8 cellular contexts compared by ENCODE assay signal in genomic region chr10:71746344-71747037, GRCh38. TPM values are rescaled to one million over a fixed set of nuclear protein-coding genes. Genes with fewer than 3 reads are reported as not detected.
DNase-seq lines count a peak whose midpoint lies in the region; ATAC-seq, FAIRE-seq and TF ChIP-seq lines count a peak whose summit lies in the region.

No MANE protein-coding gene starts in this region.

- peak; percentile 88 for ATAC-seq in K562

- peak; percentile 97 for FAIRE-seq in K562 (lab: Jason Lieb, UNC)

- H3K56ac ChIP-seq in mesendoderm (ENCODE audit: low read length), result no peak overlapping the region

- DNase-seq in AG10803 (ENCODE audit: low read depth) (no peak), KG1 (lab: John Stamatoyannopoulos, UW) (peak; percentile 76), K562 (ENCODE audit: extremely low read depth in 1 of 4, low spot score in 3 of 4) (peak; percentile 88 to 95 (median 90)), mesendoderm (peak; percentile 87), NCI-H345 treated with DMSO at 0.1 percent for 48 hours (lab: John Stamatoyannopoulos, UW; ENCODE audit: unreplicated experiment) (no peak), CD1c-positive myeloid dendritic cell (ENCODE audit: extremely low spot score) (no peak), NCI-H1092 (lab: John Stamatoyannopoulos, UW) (no peak), osteoblast (ENCODE audit: insufficient read length, low spot score, missing footprints) (no peak)

- no peaks in the 10 kb centered on the region for H4K20me1 ChIP-seq in K562 (replicated peaks; ENCODE audit: control insufficient read depth, insufficient read depth, low read length)
- H4K20me1 ChIP-seq in osteoblast (ENCODE audit: insufficient read depth, low read length), result no peaks in the 10 kb centered on the region

- WGBS in K562 (ENCODE audit: insufficient coverage, low coverage, missing lambda C conversion rate), result 12% methylated on average over 13 of the region's 13 CpGs
- WGBS in mesendoderm (ENCODE audit: extremely low coverage, insufficient coverage, low lambda C conversion rate), result no CpG with 5 or more reads among the region's 13 CpGs

- no peaks in the 10 kb centered on the region for H3K9me3 ChIP-seq in K562 (replicated peaks; ENCODE audit: control insufficient read depth, insufficient read depth, low read depth, low read length)
- H3K9me3 ChIP-seq in osteoblast (ENCODE audit: low read depth, low read length), result peaks cover 6% of the 10 kb centered on the region

- H3K4me1 ChIP-seq in K562 (replicated peaks in 1 of 2; ENCODE audit: control insufficient read depth in 2 of 2, insufficient read depth in 2 of 2, low read length in 2 of 2), result peaks cover 66 to 72% of the 10 kb centered on the region in 2 experiments
- no peaks in the 10 kb centered on the region for H3K4me1 ChIP-seq in mesendoderm (ENCODE audit: control insufficient read depth, low read depth, low read length)
- no peaks in the 10 kb centered on the region for H3K4me1 ChIP-seq in osteoblast (ENCODE audit: insufficient read depth, low read length)

- H3K4me2 ChIP-seq in K562 (ENCODE audit: insufficient read depth, low read length), result peak overlapping the region; percentile 47
- H3K4me2 ChIP-seq in mesendoderm (ENCODE audit: low read length), result no peak overlapping the region
- H3K4me2 ChIP-seq in osteoblast (ENCODE audit: insufficient read depth, low read length), result no peak overlapping the region

- H3K4ac ChIP-seq in mesendoderm (ENCODE audit: low read depth, low read length), result no peak overlapping the region

- BruUV-seq in K562 (replicated peaks; lab: Mats Ljungman, UMichigan), result no TSS peak

- H3K27ac ChIP-seq in K562 (ENCODE audit: extremely low read depth, low read depth, low read length) (peak overlapping the region; percentile 64), mesendoderm (ENCODE audit: low read depth, low read length) (no peak overlapping the region), osteoblast (ENCODE audit: low read depth, low read length) (no peak overlapping the region)

- H3K36me3 ChIP-seq in K562 (ENCODE audit: control insufficient read depth, insufficient read depth, low read length) (no peaks in the 10 kb centered on the region), mesendoderm (ENCODE audit: control insufficient read depth, insufficient read depth, low read length) (no peaks in the 10 kb centered on the region), osteoblast (ENCODE audit: insufficient read depth, low read length) (no peaks in the 10 kb centered on the region)

- no peak overlapping the region for H4K5ac ChIP-seq in mesendoderm (ENCODE audit: low read length)

- no peak overlapping the region for H2AK5ac ChIP-seq in mesendoderm (ENCODE audit: low read length)

- no peak overlapping the region for H3K18ac ChIP-seq in mesendoderm (ENCODE audit: low read length)

- H2BK15ac ChIP-seq in mesendoderm (replicated peaks; ENCODE audit: low read depth), result no peak overlapping the region

- POLR2A ChIA-PET in K562 (lab: Yijun Ruan, JAX), result interaction anchor here (0.7 to 1.8 kb wide), 14 partner anchors 9 to 265 kb away, joined by 3 to 6 read pairs (median 4); no protein-coding TSS in a partner anchor

- H2AFZ ChIP-seq in K562 (ENCODE audit: low read depth, low read length) (peak overlapping the region; percentile 79), osteoblast (ENCODE audit: low read length) (no peak overlapping the region)

- TF ChIP-seq EP300 in K562 (IDR thresholded peaks at IDR 0.05; ENCODE audit: low read length), result peak; percentile 86

- in situ Hi-C loops in K562 (cut with MboI), result no loop called here

- H2BK120ac ChIP-seq in mesendoderm (ENCODE audit: low read depth, low read length), result no peak overlapping the region

- no peaks in the 10 kb centered on the region for H3K79me1 ChIP-seq in mesendoderm (ENCODE audit: low read length)

- peak; percentile 77 to 87 for TF ChIP-seq RAD21 in K562 (CRISPR knock-in tag; conservative IDR thresholded peaks at IDR 0.05 in 1 of 2, IDR thresholded peaks at IDR 0.05 in 1 of 2)

- no peak overlapping the region for H3K23ac ChIP-seq in mesendoderm (ENCODE audit: low read length)

- intact Hi-C loops in K562 (cut with micrococcal nuclease), result loop anchor here (1.0 to 5.0 kb wide), 4 partner anchors 18 to 109 kb away; no protein-coding TSS in a partner anchor

- H3K79me2 ChIP-seq in K562 (ENCODE audit: control insufficient read depth, insufficient read depth, low read length) (no peaks in the 10 kb centered on the region), mesendoderm (ENCODE audit: control insufficient read depth, insufficient read depth, low read length) (no peaks in the 10 kb centered on the region), osteoblast (ENCODE audit: insufficient read depth, low read length) (no peaks in the 10 kb centered on the region)

- H3K9ac ChIP-seq in K562 (ENCODE audit: insufficient read depth in 1 of 2, low read depth in 2 of 2, low read length in 2 of 2), result peak overlapping the region; percentile 17 to 87; a peak in 3 of 4 replicates
- H3K9ac ChIP-seq in mesendoderm (ENCODE audit: low read length), result no peak overlapping the region

- TF ChIP-seq POLR2A in K562 (conservative IDR thresholded peaks at IDR 0.05), result no peak

- CTCF ChIA-PET in K562 (lab: Yijun Ruan, JAX; ENCODE audit: low intra/inter-chr PET ratio), result interaction anchor here (1.0 kb wide), 1 partner anchor 433 kb away, joined by 3 read pairs; no protein-coding TSS in a partner anchor

- no peaks in the 10 kb centered on the region for H3K27me3 ChIP-seq in K562 (ENCODE audit: control insufficient read depth in 2 of 2, insufficient read depth in 2 of 2, low read length in 2 of 2)
- H3K27me3 ChIP-seq in mesendoderm (ENCODE audit: insufficient read depth, low read length, poor library complexity), result no peaks in the 10 kb centered on the region
- H3K27me3 ChIP-seq in osteoblast (ENCODE audit: insufficient read depth, low read length), result no peaks in the 10 kb centered on the region

- H4K8ac ChIP-seq in mesendoderm (ENCODE audit: low read depth, low read length), result no peak overlapping the region

- no peak overlapping the region for H2BK5ac ChIP-seq in mesendoderm (ENCODE audit: low read length)

- peaks cover 3% of the 10 kb centered on the region for H3K9me1 ChIP-seq in K562 (ENCODE audit: control insufficient read depth, insufficient read depth, low read length)

- H3K4me3 ChIP-seq in AG10803 (ENCODE audit: low read length) (no peak overlapping the region), K562 (no peak overlapping the region), mesendoderm (ENCODE audit: low read length) (no peak overlapping the region), osteoblast (ENCODE audit: insufficient read depth, low read length) (no peak overlapping the region)

- TF ChIP-seq CTCF in AG10803 (conservative IDR thresholded peaks at IDR 0.05; ENCODE audit: low read length), result 0 out of 2 replicates have a peak, but pooled peaks have one; percentile 5
- TF ChIP-seq CTCF in K562 (IDR thresholded peaks at IDR 0.05 in 2 of 3, conservative IDR thresholded peaks at IDR 0.05 in 1 of 3; ENCODE audit: insufficient read depth in 2 of 3, low read depth in 1 of 3, low read length in 3 of 3), result peak; percentile 79 to 85 (median 84)
- TF ChIP-seq CTCF in osteoblast (IDR thresholded peaks at IDR 0.05; ENCODE audit: extremely low read depth, low read depth, low read length), result no peak

TF ChIP-seq in K562, 482 proteins besides CTCF, POLR2A, EP300 and RAD21 (continues in another document):
- TF ChIP-seq MAFF (IDR thresholded peaks at IDR 0.05; ENCODE audit: low read length) (no peak), MEF2D (tag; conservative IDR thresholded peaks at IDR 0.05; ENCODE audit: low read depth) (0 out of 2 replicates have a peak, but pooled peaks have one; percentile 34)

RNA-seq across cellular contexts. Expression of gene VSIR, which starts 26.8 kb away (rescaled TPM):
- total RNA-seq in K562 (2011; cell fraction: chromatin; rRNA removed; ENCODE audit: low replicate concordance), result 4.2 and 14.4 TPM in 2 replicates
- total RNA-seq in K562 (2011; cell fraction: nucleolus; rRNA removed), result 9.6 and 14.8 TPM in 2 replicates
- 9.2 and 10.6 TPM in 2 replicates for total RNA-seq in K562 (2011; cell fraction: nucleoplasm; rRNA removed)
- total RNA-seq in K562 (2014; rRNA removed) (12.7 and 13.1 TPM in 2 replicates), K562 (2014; rRNA removed; fragmentation: Illumina TruSeq; extraction: Trizol) (2.4 and 3.0 TPM in 2 replicates), K562 (2015; rRNA removed; fragmentation: Illumina TruSeq; extraction: Trizol) (20.1 and 20.5 TPM in 2 replicates), K562 (2021) (15.2 and 15.7 TPM in 2 replicates), osteoblast (69.5 and 75.3 TPM in 2 replicates)
- polyA plus RNA-seq in K562 (2011; rRNA removed) (6.3 and 7.9 TPM in 2 replicates), K562 (2014; fragmentation: Illumina TruSeq; extraction: Trizol) (12.1 and 15.1 TPM in 2 replicates), K562 (2014; fragmentation: Nextera tagmentation; extraction: Ambion mirVana) (under 1 TPM; 0.14 to 0.41 TPM), K562 (2014; rRNA removed) (9.3 and 12.6 TPM in 2 replicates)
- polyA plus RNA-seq in K562 (2011; cell fraction: cytosol; rRNA removed), result 4.8 and 19.8 TPM in 2 replicates
- 7.5 and 24.7 TPM in 2 replicates for polyA plus RNA-seq in K562 (2011; cell fraction: nucleus; rRNA removed)
- 17.5 and 209 TPM in 2 replicates for polyA plus RNA-seq in K562 (2012)
- polyA minus RNA-seq in K562 (2011; rRNA and poly(A)+ RNA removed), result 2.1 and 6.2 TPM in 2 replicates
- polyA minus RNA-seq in K562 (2011; cell fraction: cytosol; rRNA and poly(A)+ RNA removed), result 4.9 and 8.1 TPM in 2 replicates
- polyA minus RNA-seq in K562 (2011; cell fraction: nucleus; rRNA and poly(A)+ RNA removed), result 6.1 and 8.9 TPM in 2 replicates
- polyA plus RNA-seq in mesendoderm (2013, experiment 1 of 2), result 0.01 TPM
- polyA plus RNA-seq in mesendoderm (2013, experiment 2 of 2), result 0.07 TPM

RNA-seq across cellular contexts. Expression of gene C10orf105, which starts 26.9 kb away (rescaled TPM):
- 0.09 TPM in 1 of 2 replicates, not detected in the other for total RNA-seq in K562 (2011; cell fraction: chromatin; rRNA removed; ENCODE audit: low replicate concordance)
- total RNA-seq in K562 (2011; cell fraction: nucleolus; rRNA removed), result 0.17 TPM in 1 of 2 replicates, not detected in the other
- total RNA-seq in K562 (2011; cell fraction: nucleoplasm; rRNA removed), result not detected in 2 replicates
- not detected in 2 replicates for total RNA-seq in K562 (2014; rRNA removed)
- 0.03 and 0.04 TPM in 2 replicates for total RNA-seq in K562 (2014; rRNA removed; fragmentation: Illumina TruSeq; extraction: Trizol)
- total RNA-seq in K562 (2015; rRNA removed; fragmentation: Illumina TruSeq; extraction: Trizol), result 0.15 and 0.25 TPM in 2 replicates
- total RNA-seq in K562 (2021), result 0.09 TPM in 2 replicates
- polyA plus RNA-seq in K562 (2011; rRNA removed), result 0.04 TPM in 2 replicates
- polyA plus RNA-seq in K562 (2011; cell fraction: cytosol; rRNA removed), result 0.01 and 0.12 TPM in 2 replicates
- polyA plus RNA-seq in K562 (2011; cell fraction: nucleus; rRNA removed), result 0.10 TPM in 1 of 2 replicates, not detected in the other
- polyA plus RNA-seq in K562 (2012), result 0.40 and 0.58 TPM in 2 replicates
- polyA plus RNA-seq in K562 (2014; fragmentation: Illumina TruSeq; extraction: Trizol), result 0.03 and 0.07 TPM in 2 replicates
- not detected for polyA plus RNA-seq in K562 (2014; fragmentation: Nextera tagmentation; extraction: Ambion mirVana)
- polyA plus RNA-seq in K562 (2014; rRNA removed), result 0.04 and 0.11 TPM in 2 replicates
- polyA minus RNA-seq in K562 (2011; rRNA and poly(A)+ RNA removed), result 0.18 TPM in 1 of 2 replicates, not detected in the other
- 0.19 TPM in 1 of 2 replicates, not detected in the other for polyA minus RNA-seq in K562 (2011; cell fraction: cytosol; rRNA and poly(A)+ RNA removed)
- under 0.01 and 0.11 TPM in 2 replicates for polyA minus RNA-seq in K562 (2011; cell fraction: nucleus; rRNA and poly(A)+ RNA removed)
- 0.29 TPM for polyA plus RNA-seq in mesendoderm (2013, experiment 1 of 2)
- 0.25 TPM for polyA plus RNA-seq in mesendoderm (2013, experiment 2 of 2)
- total RNA-seq in osteoblast, result under 0.01 TPM in 1 of 2 replicates, not detected in the other

Comparison
In these comparisons a context has a peak if more than half of its experiments do, and no peak if none do; other contexts are left out.
1. DNase-seq: peak in KG1 (single experiment), K562 (4 of 4) and mesendoderm (single experiment); none in AG10803 (single experiment), NCI-H345 treated with DMSO at 0.1 percent for 48 hours (single experiment), CD1c-positive myeloid dendritic cell (single experiment), NCI-H1092 (single experiment) and osteoblast (single experiment).